Comparison of ENCODE assay signal across 10 cellular contexts in the genomic region with DNA sequence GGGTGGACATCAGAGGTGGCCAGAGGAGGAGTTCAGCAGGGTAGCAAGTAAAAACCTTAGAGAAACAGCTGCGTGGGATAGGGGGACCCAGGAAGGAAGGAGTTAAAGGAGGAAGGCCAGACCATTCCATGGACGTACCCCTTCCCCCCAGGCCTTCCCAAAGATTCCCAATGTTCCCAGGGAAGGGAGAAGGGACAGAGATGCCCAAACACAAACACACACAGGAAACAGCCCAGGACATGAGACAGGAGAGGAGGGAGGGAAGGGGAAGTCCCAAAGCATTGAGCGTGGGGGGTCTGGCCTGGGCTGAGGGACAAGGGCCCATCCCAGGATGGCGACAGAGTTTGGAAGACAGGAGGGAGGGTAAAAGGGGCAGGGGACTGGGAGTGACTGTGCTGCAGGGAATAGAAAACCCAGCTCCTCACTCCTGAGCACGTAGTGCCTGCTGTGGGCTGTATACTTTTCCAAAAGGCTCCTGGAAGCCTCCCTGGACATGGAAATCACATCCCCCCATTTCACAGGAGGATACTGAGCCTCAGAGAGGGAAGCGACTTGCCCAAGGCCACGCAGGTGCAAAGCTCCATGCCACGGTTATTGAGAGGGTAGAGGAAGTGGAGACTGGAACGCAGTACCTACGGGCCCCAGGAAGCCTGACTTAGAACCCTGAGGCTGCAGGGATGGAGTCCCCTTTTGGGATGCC. TPM values are rescaled to one million over a fixed set of nuclear protein-coding genes. Genes with fewer than 3 reads are reported as not detected.
DNase-seq lines count a peak whose midpoint lies in the region; ATAC-seq and TF ChIP-seq lines count a peak whose summit lies in the region.
"Had no signal": no experiment of that assay in that cellular context is flagged by ENCODE, and none has a peak within 500 bp of the region (broad histone marks: within the 10 kb centered on the region; RNA-seq: fewer than 3 reads in every experiment).

No MANE protein-coding gene starts in this region.

- H3K27me3 ChIP-seq in ectodermal cell (ENCODE audit: control insufficient read depth, insufficient read depth, low read length, poor library complexity, severe bottlenecking), result no peaks in the 10 kb centered on the region
- H3K27me3 ChIP-seq in upper lobe of left lung, result peaks cover 0 to 3% (median 0%) of the 10 kb centered on the region in 4 donors

- ATAC-seq in upper lobe of left lung (ENCODE audit: low FRiP score in 2 of 2) (peak in 1 of 2 donors; percentile 23), GM21423 (IDR thresholded peaks at IDR 0.05; ENCODE audit: unreplicated experiment) (no peak)

- H3K27me3 Mint-ChIP-seq in activated CD4-positive, alpha-beta T cell treated with anti-CD3 and anti-CD28 coated beads, Interleukin-2, amount 10 ng/mL, durations not matched to agents 24 days and 14 days, result peaks cover 24% of the 10 kb centered on the region
- peaks cover 23% of the 10 kb centered on the region for H3K27me3 Mint-ChIP-seq in activated CD4-positive, alpha-beta T cell treated with anti-CD3 and anti-CD28 coated beads, Interleukin-2, amount 10 ng/mL, durations not matched to agents 7 days and 5 days

- 47 to 55% methylated on average over 9 to 10 of the region's 10 CpGs for WGBS in ectodermal cell, 2 experiments
- WGBS in upper lobe of left lung, 2 donors, result 34 to 39% methylated on average over 10 of the region's 10 CpGs

- peak overlapping the region; percentile 46 for H3K4me3 Mint-ChIP-seq in activated CD4-positive, alpha-beta T cell treated with anti-CD3 and anti-CD28 coated beads, Interleukin-2, amount 10 ng/mL, durations not matched to agents 24 days and 14 days
- H3K4me3 Mint-ChIP-seq in activated CD4-positive, alpha-beta T cell treated with anti-CD3 and anti-CD28 coated beads, Interleukin-2, amount 10 ng/mL, durations not matched to agents 7 days and 5 days, result no peak overlapping the region
- H3K4me3 Mint-ChIP-seq: activated CD4-positive, alpha-beta memory T cell treated with anti-CD3 and anti-CD28 coated beads, Interleukin-2, amount 10 ng/mL, durations not matched to agents 7 days and 5 days had no signal

- H3K27ac Mint-ChIP-seq in activated CD4-positive, alpha-beta T cell treated with anti-CD3 and anti-CD28 coated beads, Interleukin-2, amount 10 ng/mL, durations not matched to agents 24 days and 14 days, result peak overlapping the region; percentile 4
- no peak overlapping the region for H3K27ac Mint-ChIP-seq in activated CD4-positive, alpha-beta T cell treated with anti-CD3 and anti-CD28 coated beads, Interleukin-2, amount 10 ng/mL, durations not matched to agents 7 days and 5 days
- H3K27ac Mint-ChIP-seq: activated CD4-positive, alpha-beta memory T cell treated with anti-CD3 and anti-CD28 coated beads, Interleukin-2, amount 10 ng/mL, durations not matched to agents 7 days and 5 days had no signal

- no peak for DNase-seq in activated CD4-positive, alpha-beta T cell treated with anti-CD3 and anti-CD28 coated beads, Interleukin-2, amount 10 ng/mL, durations not matched to agents 24 days and 14 days
- no peak for DNase-seq in activated CD4-positive, alpha-beta T cell treated with anti-CD3 and anti-CD28 coated beads, Interleukin-2, amount 10 ng/mL, durations not matched to agents 7 days and 5 days
- DNase-seq in lung microvascular endothelial cell (ENCODE audit: low read depth in 2 of 2) (peak; percentile 27 to 30), upper lobe of left lung (no peak), GOT3 (lab: John Stamatoyannopoulos, UW) (no peak), cortex of kidney (lab: John Stamatoyannopoulos, UW) (no peak)
- DNase-seq: activated CD4-positive, alpha-beta memory T cell treated with anti-CD3 and anti-CD28 coated beads, Interleukin-2, amount 10 ng/mL, durations not matched to agents 7 days and 5 days; Kasumi-1 had no signal

- no peak for TF ChIP-seq EP300 in upper lobe of left lung (IDR thresholded peaks at IDR 0.05)

- H3K4me1 ChIP-seq in ectodermal cell (ENCODE audit: control insufficient read depth, insufficient read depth, low read length), result no peaks in the 10 kb centered on the region
- H3K4me1 ChIP-seq in upper lobe of left lung, result peaks cover 9 to 20% (median 14%) of the 10 kb centered on the region in 4 donors

- TF ChIP-seq POLR2A in upper lobe of left lung (IDR thresholded peaks at IDR 0.05), result no peak

- intact Hi-C loops in activated CD4-positive, alpha-beta T cell treated with anti-CD3 and anti-CD28 coated beads, Interleukin-2, amount 10 ng/mL, durations not matched to agents 24 days and 14 days (cut with micrococcal nuclease), result no loop called here

- H3K9me3 Mint-ChIP-seq in activated CD4-positive, alpha-beta T cell treated with anti-CD3 and anti-CD28 coated beads, Interleukin-2, amount 10 ng/mL, durations not matched to agents 24 days and 14 days, result peaks cover 20% of the 10 kb centered on the region
- peaks cover 12% of the 10 kb centered on the region for H3K9me3 Mint-ChIP-seq in activated CD4-positive, alpha-beta T cell treated with anti-CD3 and anti-CD28 coated beads, Interleukin-2, amount 10 ng/mL, durations not matched to agents 7 days and 5 days

- peak overlapping the region; percentile 89 for H3K4me3 ChIP-seq in ectodermal cell (ENCODE audit: insufficient read depth, low read depth, low read length)
- peak overlapping the region; percentile 81 to 96 (median 82) for H3K4me3 ChIP-seq in upper lobe of left lung

- POLR2A ChIA-PET in activated CD4-positive, alpha-beta T cell treated with anti-CD3 and anti-CD28 coated beads, Interleukin-2, amount 10 ng/mL, durations not matched to agents 7 days and 5 days (lab: Charles Lee), result no interaction called here

- CTCF ChIA-PET in activated CD4-positive, alpha-beta T cell treated with anti-CD3 and anti-CD28 coated beads, Interleukin-2, amount 10 ng/mL, durations not matched to agents 7 days and 5 days (lab: Charles Lee), result interaction anchor here (1.0 kb wide), 1 partner anchor 16 kb away, joined by 3 read pairs; no protein-coding TSS in a partner anchor

- H3K36me3 ChIP-seq in ectodermal cell (ENCODE audit: control insufficient read depth, insufficient read depth, low read length) (peaks cover 35% of the 10 kb centered on the region), upper lobe of left lung (peaks cover 0 to 46% (median 37%) of the 10 kb centered on the region in 4 donors)

- TF ChIP-seq CTCF in upper lobe of left lung (IDR thresholded peaks at IDR 0.05), result no peak

- H3K36me3 Mint-ChIP-seq in activated CD4-positive, alpha-beta T cell treated with anti-CD3 and anti-CD28 coated beads, Interleukin-2, amount 10 ng/mL, durations not matched to agents 24 days and 14 days (ENCODE audit: low read depth), result peaks cover 2% of the 10 kb centered on the region
- peaks cover 3% of the 10 kb centered on the region for H3K36me3 Mint-ChIP-seq in activated CD4-positive, alpha-beta T cell treated with anti-CD3 and anti-CD28 coated beads, Interleukin-2, amount 10 ng/mL, durations not matched to agents 7 days and 5 days (ENCODE audit: low read depth)

- H3K4me1 Mint-ChIP-seq in activated CD4-positive, alpha-beta T cell treated with anti-CD3 and anti-CD28 coated beads, Interleukin-2, amount 10 ng/mL, durations not matched to agents 24 days and 14 days, result peaks cover 12% of the 10 kb centered on the region
- peaks cover 7% of the 10 kb centered on the region for H3K4me1 Mint-ChIP-seq in activated CD4-positive, alpha-beta T cell treated with anti-CD3 and anti-CD28 coated beads, Interleukin-2, amount 10 ng/mL, durations not matched to agents 7 days and 5 days

- H3K27ac ChIP-seq in ectodermal cell (ENCODE audit: insufficient read depth, low read depth, low read length, poor library complexity, severe bottlenecking) (no peak overlapping the region), upper lobe of left lung (peak overlapping the region; percentile 86 to 94 (median 91))

- H3K9me3 ChIP-seq in ectodermal cell (ENCODE audit: control insufficient read depth, low read length) (no peaks in the 10 kb centered on the region), upper lobe of left lung (peaks cover 0 to 6% (median 3%) of the 10 kb centered on the region in 4 donors)

RNA-seq across cellular contexts. Expression of a gene that starts 1.1 kb away (rescaled TPM):
- 1.1 and 1.3 TPM in 2 replicates for total RNA-seq in activated CD4-positive, alpha-beta T cell treated with anti-CD3 and anti-CD28 coated beads, Interleukin-2, amount 10 ng/mL, durations not matched to agents 24 days and 14 days
- total RNA-seq in activated CD4-positive, alpha-beta T cell treated with anti-CD3 and anti-CD28 coated beads, Interleukin-2, amount 10 ng/mL, durations not matched to agents 7 days and 5 days, result under 1 TPM; 0.15 to 0.29 TPM
- 23.5 TPM for polyA plus RNA-seq in ectodermal cell (2013, experiment 1 of 4)
- polyA plus RNA-seq in ectodermal cell (2013, experiment 2 of 4), result 24.2 TPM
- 25.3 TPM for polyA plus RNA-seq in ectodermal cell (2013, experiment 3 of 4)
- polyA plus RNA-seq in ectodermal cell (2013, experiment 4 of 4), result 20.6 TPM
- 8.3 and 14.3 TPM in 2 replicates for total RNA-seq in lung microvascular endothelial cell
- 10 to 100 TPM in 5 of 6 donors, 1 to 10 TPM in 1; 7.0 to 28.4 (median 14.2) TPM for total RNA-seq in upper lobe of left lung
- total RNA-seq: activated CD4-positive, alpha-beta memory T cell treated with anti-CD3 and anti-CD28 coated beads, Interleukin-2, amount 10 ng/mL, durations not matched to agents 7 days and 5 days had no signal

RNA-seq across cellular contexts. Expression of a gene that starts 26.3 kb away (rescaled TPM):
- not detected in 2 replicates for total RNA-seq in activated CD4-positive, alpha-beta T cell treated with anti-CD3 and anti-CD28 coated beads, Interleukin-2, amount 10 ng/mL, durations not matched to agents 24 days and 14 days
- total RNA-seq in activated CD4-positive, alpha-beta T cell treated with anti-CD3 and anti-CD28 coated beads, Interleukin-2, amount 10 ng/mL, durations not matched to agents 7 days and 5 days, result not detected
- not detected for polyA plus RNA-seq in ectodermal cell (2013, experiment 1 of 4)
- not detected for polyA plus RNA-seq in ectodermal cell (2013, experiment 2 of 4)
- polyA plus RNA-seq in ectodermal cell (2013, experiment 3 of 4), result not detected
- not detected for polyA plus RNA-seq in ectodermal cell (2013, experiment 4 of 4)
- total RNA-seq in lung microvascular endothelial cell (not detected in 2 replicates), upper lobe of left lung (not detected)
- total RNA-seq: activated CD4-positive, alpha-beta memory T cell treated with anti-CD3 and anti-CD28 coated beads, Interleukin-2, amount 10 ng/mL, durations not matched to agents 7 days and 5 days had no signal

RNA-seq across cellular contexts. Expression of a gene that starts 59.0 kb away (rescaled TPM):
- total RNA-seq in activated CD4-positive, alpha-beta T cell treated with anti-CD3 and anti-CD28 coated beads, Interleukin-2, amount 10 ng/mL, durations not matched to agents 24 days and 14 days, result not detected in 2 replicates
- total RNA-seq in activated CD4-positive, alpha-beta T cell treated with anti-CD3 and anti-CD28 coated beads, Interleukin-2, amount 10 ng/mL, durations not matched to agents 7 days and 5 days, result not detected
- polyA plus RNA-seq in ectodermal cell (2013, experiment 1 of 4), result not detected
- not detected for polyA plus RNA-seq in ectodermal cell (2013, experiment 2 of 4)
- polyA plus RNA-seq in ectodermal cell (2013, experiment 3 of 4), result not detected
- polyA plus RNA-seq in ectodermal cell (2013, experiment 4 of 4), result not detected
- not detected in 2 replicates for total RNA-seq in lung microvascular endothelial cell
- not detected for total RNA-seq in upper lobe of left lung
- total RNA-seq: activated CD4-positive, alpha-beta memory T cell treated with anti-CD3 and anti-CD28 coated beads, Interleukin-2, amount 10 ng/mL, durations not matched to agents 7 days and 5 days had no signal

Comparison
In these comparisons a context has a peak if more than half of its experiments do, and no peak if none do; other contexts are left out.
1. DNase-seq: peak in lung microvascular endothelial cell (2 of 2); none in activated CD4-positive, alpha-beta T cell treated with anti-CD3 and anti-CD28 coated beads, Interleukin-2, amount 10 ng/mL, durations not matched to agents 24 days and 14 days (single experiment), activated CD4-positive, alpha-beta T cell treated with anti-CD3 and anti-CD28 coated beads, Interleukin-2, amount 10 ng/mL, durations not matched to agents 7 days and 5 days (single experiment), upper lobe of left lung (0 of 2), GOT3 (single experiment) and cortex of kidney (single experiment).